23 cellular contexts compared by ENCODE assay signal in the genomic region with DNA sequence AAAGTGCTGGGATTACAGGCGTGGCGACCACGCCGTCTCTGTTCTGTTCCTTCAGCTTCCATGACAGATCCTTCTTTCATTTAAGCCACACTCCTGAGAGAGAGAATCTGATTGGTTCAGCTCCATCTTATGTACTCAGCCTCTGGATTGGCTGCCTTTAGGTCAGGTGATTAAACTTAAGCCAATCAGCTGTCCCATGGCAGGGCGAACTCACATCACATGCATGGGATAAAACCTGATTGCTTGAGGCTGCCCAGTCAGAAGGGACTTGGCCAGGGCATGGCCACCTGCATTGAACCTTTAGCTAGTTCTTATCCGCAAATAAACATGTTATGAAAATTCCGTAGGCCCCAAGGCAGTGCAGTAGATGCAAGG.
"Had no signal": no experiment of that assay in that cellular context is flagged by ENCODE, and none has a peak within 500 bp of the region (broad histone marks: within the 10 kb centered on the region; RNA-seq: fewer than 3 reads in every experiment).

No MANE protein-coding gene starts in this region.

- H3K36me3 ChIP-seq: breast epithelium, SJCRH30 had no signal

- DNase-seq: activated CD4-positive, alpha-beta T cell treated with anti-CD3 and anti-CD28 coated beads, Interleukin-2, amount 10 ng/mL, durations not matched to agents 24 days and 14 days; activated CD4-positive, alpha-beta T cell treated with anti-CD3 and anti-CD28 coated beads, Interleukin-2, amount 50 U/mL, for 48 hours; activated CD4-positive, CD25-positive, alpha-beta regulatory T cell treated with anti-CD3 and anti-CD28 coated beads, Interleukin-2, amount 50 U/mL, for 72 hours; activated CD8-positive, alpha-beta memory T cell treated with anti-CD3 and anti-CD28 coated beads, Interleukin-2, amount 10 ng/mL, durations not matched to agents 7 days and 5 days; activated effector memory CD4-positive, alpha-beta T cell treated with Interleukin-2 at 50 U/mL for 16 hours; activated naive CD4-positive, alpha-beta T cell; activated T-cell treated with anti-CD3 and anti-CD28 coated beads, Interleukin-2, amount 50 U/mL, for 24 hours; aorta; caudate nucleus; NCI-H1048; NCI-H146; NCI-H1930; NCI-H2107; NCI-H345; NCI-H510A; NCI-H526 treated with DMSO at 0.1 percent for 48 hours; NCI-H82; NK-92 treated with Interleukin-12 subunit alpha and Interleukin-12 subunit beta, amount 100 ng/mL, for 24 hours; OCI-M1; Right ventricle myocardium superior had no signal

- H3K27me3 ChIP-seq: breast epithelium, SJCRH30 had no signal

- H3K4me3 ChIP-seq: breast epithelium, coronary artery, SJCRH30 had no signal
